In the genomic region with DNA sequence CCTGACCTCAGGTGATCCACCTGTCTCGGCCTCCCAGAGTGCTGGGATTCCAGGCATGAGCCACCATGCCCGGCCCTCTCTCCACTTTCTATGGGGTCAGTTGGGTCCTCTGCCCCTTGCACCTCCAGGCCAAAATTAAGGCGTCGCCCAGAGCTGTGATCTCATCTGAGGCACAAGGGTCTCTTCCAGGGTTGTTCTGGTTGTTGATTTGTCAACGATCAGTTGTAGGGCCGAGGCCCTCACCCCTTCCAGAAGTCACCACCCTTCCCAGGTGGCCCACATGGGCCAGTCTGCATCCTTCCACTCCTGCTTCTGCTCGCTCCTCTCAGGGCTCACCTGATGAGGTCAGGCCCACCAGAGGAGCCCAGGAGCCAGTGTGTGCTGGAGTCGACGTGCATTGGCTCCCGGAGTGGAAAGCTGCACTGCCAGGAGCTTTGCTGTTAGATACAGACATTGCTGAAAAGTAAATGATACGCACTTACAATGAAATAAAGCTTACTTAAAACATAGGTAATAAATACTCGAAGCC, we compare ENCODE assay signal across 19 cellular contexts. TPM values are rescaled to one million over a fixed set of nuclear protein-coding genes. Genes with fewer than 3 reads are reported as not detected.
DNase-seq lines count a peak whose midpoint lies in the region; TF ChIP-seq lines count a peak whose summit lies in the region.
"Had no signal": no experiment of that assay in that cellular context is flagged by ENCODE, and none has a peak within 500 bp of the region (broad histone marks: within the 10 kb centered on the region; RNA-seq: fewer than 3 reads in every experiment).

No MANE protein-coding gene starts in this region.

- CTCF ChIA-PET in HEK293 (lab: Yijun Ruan, JAX): interaction anchor here (0.9 kb wide), 1 partner anchor 11 kb away, joined by 3 read pairs; no protein-coding TSS in a partner anchor

- H3K36me3 ChIP-seq in H7 (replicated peaks; ENCODE audit: control insufficient read depth, insufficient read depth, low read length) (no peaks in the 10 kb centered on the region), HEK293 (ENCODE audit: control insufficient read depth in 2 of 2, insufficient read depth in 1 of 2, low read length in 2 of 2) (no peaks in the 10 kb centered on the region), osteoblast (ENCODE audit: insufficient read depth, low read length) (no peaks in the 10 kb centered on the region)
- H3K36me3 ChIP-seq: BLaER1 had no signal

- no peaks in the 10 kb centered on the region for H3K9me3 ChIP-seq in HEK293 (ENCODE audit: control insufficient read depth, insufficient read depth, low read depth, low read length)
- no peaks in the 10 kb centered on the region for H3K9me3 ChIP-seq in osteoblast (ENCODE audit: low read depth, low read length)
- H3K9me3 ChIP-seq: Caco-2 had no signal

- H3K4me3 ChIP-seq in H7 (ENCODE audit: insufficient read depth, low read depth, low read length) (no peak overlapping the region), HEK293 (ENCODE audit: low read depth, low read length) (no peak overlapping the region), coronary artery (no peak overlapping the region), osteoblast (ENCODE audit: insufficient read depth, low read length) (no peak overlapping the region)
- H3K4me3 ChIP-seq: BLaER1, GM23248 had no signal

- H3K27ac ChIP-seq in HEK293 (ENCODE audit: extremely low read depth, low read depth, low read length) (no peak overlapping the region), coronary artery (no peak overlapping the region), osteoblast (ENCODE audit: low read depth, low read length) (no peak overlapping the region)
- H3K27ac ChIP-seq: BLaER1, C4-2B, GM23248 had no signal

- DNase-seq in H7 (peak; percentile 8), coronary artery (ENCODE audit: low spot score) (peak; percentile 43), osteoblast (ENCODE audit: insufficient read length, low spot score, missing footprints) (peak; percentile 39), HK-2 (ENCODE audit: unreplicated experiment) (no peak), NCI-H2227 (lab: John Stamatoyannopoulos, UW; ENCODE audit: unreplicated experiment) (no peak), MV-4-11 (lab: John Stamatoyannopoulos, UW) (no peak), 8988T (no peak)
- DNase-seq: Caco-2; CD4-positive, CD25-positive, alpha-beta regulatory T cell; CD8-positive, alpha-beta T cell; DMS153; DND-41; GM23248; HCEC 1CT had no signal

- no peak overlapping the region for H3K4me2 ChIP-seq in osteoblast (ENCODE audit: insufficient read depth, low read length)
- H3K4me2 ChIP-seq: BLaER1 had no signal

- H2AFZ ChIP-seq in osteoblast (ENCODE audit: low read length): no peak overlapping the region
- H2AFZ ChIP-seq: GM23248 had no signal

- TF ChIP-seq CTCF in HEK293 (tag by site-specific recombination; IDR thresholded peaks at IDR 0.05): no peak
- no peak for TF ChIP-seq CTCF in coronary artery (IDR thresholded peaks at IDR 0.05)
- no peak for TF ChIP-seq CTCF in osteoblast (IDR thresholded peaks at IDR 0.05; ENCODE audit: extremely low read depth, low read depth, low read length)

- no peaks in the 10 kb centered on the region for H3K27me3 ChIP-seq in H7 (ENCODE audit: control insufficient read depth, insufficient read depth, low read length)
- H3K27me3 ChIP-seq in osteoblast (ENCODE audit: insufficient read depth, low read length): no peaks in the 10 kb centered on the region
- H3K27me3 ChIP-seq: BLaER1 had no signal

- POLR2A ChIA-PET in HEK293 (lab: Yijun Ruan, JAX): no interaction called here

- H3K79me2 ChIP-seq in osteoblast (ENCODE audit: insufficient read depth, low read length): no peaks in the 10 kb centered on the region

- H3K4me1 ChIP-seq in HEK293 (ENCODE audit: control insufficient read depth, insufficient read depth, low read length) (no peaks in the 10 kb centered on the region), osteoblast (ENCODE audit: insufficient read depth, low read length) (no peaks in the 10 kb centered on the region)
- H3K4me1 ChIP-seq: BLaER1, Caco-2 had no signal

- no peaks in the 10 kb centered on the region for H4K20me1 ChIP-seq in osteoblast (ENCODE audit: insufficient read depth, low read length)
- H4K20me1 ChIP-seq: BLaER1 had no signal

TF ChIP-seq in HEK293, 187 proteins besides CTCF, POLR2A, EP300 and RAD21:
- TF ChIP-seq ZNF10 (tag by site-specific recombination; IDR thresholded peaks at IDR 0.05) (peak; percentile 95), ZNF146 (tag by site-specific recombination; IDR thresholded peaks at IDR 0.05) (no peak)
TF ChIP-seq in HEK293: peak in this region for 1.

RNA-seq across cellular contexts. Expression of a gene that starts 14.3 kb away (rescaled TPM):
- 0.41 and 0.59 TPM in 2 replicates for total RNA-seq in H7 (2014; rRNA removed; shearing (Covaris generic))
- not detected in 2 replicates for total RNA-seq in osteoblast
- total RNA-seq: B cell; Caco-2; CD4-positive, CD25-positive, alpha-beta regulatory T cell; CD8-positive, alpha-beta T cell; GM23248 had no signal

RNA-seq across cellular contexts. Expression of a gene that starts 35.0 kb away (rescaled TPM):
- total RNA-seq in H7 (2014; rRNA removed; shearing (Covaris generic)): 12.1 and 12.7 TPM in 2 replicates
- not detected in 2 replicates for total RNA-seq in osteoblast
- total RNA-seq: Caco-2, H4 had no signal

Comparison
In these comparisons a context has a peak if more than half of its experiments do, and no peak if none do; other contexts are left out.
1. DNase-seq: peak in H7 (single experiment), coronary artery (single experiment) and osteoblast (single experiment); none in HK-2 (single experiment), NCI-H2227 (single experiment), MV-4-11 (single experiment) and 8988T (single experiment).
2. RNA of a gene that starts 35.0 kb away (total RNA-seq): 12.1 to 12.7 TPM in H7; not detected in osteoblast; every median in the first group is over 10 times any median in the second.